27 cellular contexts compared by ENCODE assay signal in the genomic region with DNA sequence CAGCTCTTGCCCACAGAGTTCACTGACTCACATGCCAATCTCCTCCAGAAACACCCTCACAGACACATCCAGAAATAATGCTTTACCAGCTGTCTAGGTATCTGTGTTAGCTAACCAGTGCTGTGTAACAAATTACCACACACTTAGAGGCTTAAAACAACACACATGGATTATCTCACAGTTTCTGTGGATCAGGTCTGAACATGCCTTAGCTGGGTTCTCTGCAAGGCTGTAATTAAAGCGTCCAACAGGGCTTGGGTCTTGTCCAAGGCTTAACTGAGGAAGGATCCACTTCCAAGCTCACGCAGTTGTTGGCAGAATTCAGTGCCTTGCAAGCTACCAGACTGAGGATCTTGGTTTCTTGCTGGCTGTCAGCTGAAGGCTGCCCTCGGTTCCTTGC.
DNase-seq lines count a peak whose midpoint lies in the region; ATAC-seq lines count a peak whose summit lies in the region.
"Had no signal": no experiment of that assay in that cellular context is flagged by ENCODE, and none has a peak within 500 bp of the region (broad histone marks: within the 10 kb centered on the region; RNA-seq: fewer than 3 reads in every experiment).

No MANE protein-coding gene starts in this region.

- DNase-seq in NCI-H82 (lab: John Stamatoyannopoulos, UW) (peak; percentile 23), NCI-H82 treated with DMSO at 0.1 percent for 48 hours (lab: John Stamatoyannopoulos, UW; ENCODE audit: unreplicated experiment) (no peak), NCI-H446 treated with DMSO at 0.1 percent for 48 hours (lab: John Stamatoyannopoulos, UW) (peak; percentile 98), epithelial cell of prostate (ENCODE audit: low read depth, low spot score) (peak; percentile 26), NCI-H187 (lab: John Stamatoyannopoulos, UW) (no peak), left colon (no peak)
- DNase-seq: activated CD4-positive, alpha-beta T cell treated with anti-CD3 and anti-CD28 coated beads, Interleukin-2, amount 10 ng/mL, durations not matched to agents 24 days and 14 days; activated gamma-delta T cell treated with Interleukin-2 at 50 U/mL for 16 hours; activated T-cell treated with anti-CD3 and anti-CD28 coated beads, Interleukin-2, amount 50 U/mL, for 24 hours; AML-193; CD4-positive, alpha-beta T cell; central memory CD4-positive, alpha-beta T cell; dermis blood vessel endothelial cell; GM23248; heart right ventricle; HFFc6; NCI-H1092; NCI-H2107; NCI-H748 treated with DMSO at 0.1 percent for 48 hours had no signal

- intact Hi-C loops in left colon (cut with DNase I, micrococcal nuclease) = no loop called here

- H3K27ac ChIP-seq in epithelial cell of prostate = no peak overlapping the region
- H3K27ac ChIP-seq: GM23248, heart right ventricle, HL-60, skin epidermis, thoracic aorta, VCaP had no signal

- ATAC-seq in activated CD4-positive, CD25-positive, alpha-beta regulatory T cell treated with anti-CD3 and anti-CD28 coated beads, Interleukin-2, amount 50 U/mL, for 24 hours = no peak
- no peak for ATAC-seq in GM19467 (IDR thresholded peaks at IDR 0.05; ENCODE audit: unreplicated experiment)
- no peak for ATAC-seq in left colon
- ATAC-seq: heart right ventricle, HepG2, SK-N-SH treated with all-trans-retinoic acid at 6 μM for 48 hours had no signal

Comparison
In these comparisons a context has a peak if more than half of its experiments do, and no peak if none do; other contexts are left out.
1. DNase-seq: peak in NCI-H82 (single experiment), NCI-H446 treated with DMSO at 0.1 percent for 48 hours (single experiment) and epithelial cell of prostate (single experiment); none in NCI-H82 treated with DMSO at 0.1 percent for 48 hours (single experiment), NCI-H187 (0 of 2) and left colon (0 of 2).